In genomic region chr14:99587463-99588278, GRCh38 we compare ENCODE assay signal across 1 cellular context.
TF ChIP-seq lines count a peak whose summit lies in the region.

No MANE protein-coding gene starts in this region.

TF ChIP-seq in HepG2, 621 proteins besides CTCF, POLR2A, EP300 and RAD21:
- no peak for TF ChIP-seq ZNF713 (CRISPR knock-in tag; IDR thresholded peaks at IDR 0.05)
- TF ChIP-seq ZNF687 (CRISPR knock-in tag; IDR thresholded peaks at IDR 0.05), result peak; percentile 28; the same call in 1 of the 2 replicates
- TF ChIP-seq CREB1 (IDR thresholded peaks at IDR 0.05), result no peak
- no peak for TF ChIP-seq CREB1 (CRISPR knock-in tag; IDR thresholded peaks at IDR 0.05)
- TF ChIP-seq MZF1 (CRISPR knock-in tag; IDR thresholded peaks at IDR 0.05; ENCODE audit: borderline replicate concordance), result no peak
- TF ChIP-seq AGO2 (optimal IDR thresholded peaks at IDR 0.05; ENCODE audit: low read depth, low read length), result peak; percentile 63
- TF ChIP-seq ZBED4 (CRISPR knock-in tag; IDR thresholded peaks at IDR 0.05; ENCODE audit: borderline replicate concordance), result no peak
- TF ChIP-seq AHR (CRISPR knock-in tag; IDR thresholded peaks at IDR 0.05), result no peak
- TF ChIP-seq SP2 (CRISPR knock-in tag; IDR thresholded peaks at IDR 0.05), result no peak
- TF ChIP-seq ZNF138 (CRISPR knock-in tag; IDR thresholded peaks at IDR 0.05; ENCODE audit: low read depth), result no peak
TF ChIP-seq in HepG2: peak in this region for 2.
